Comparison of ENCODE assay signal across 1 cellular context in genomic region chr13:101150998-101151397, GRCh38.
TF ChIP-seq lines count a peak whose summit lies in the region.

No MANE protein-coding gene starts in this region.

TF ChIP-seq in GM12878, 131 proteins besides CTCF, POLR2A, EP300 and RAD21 (continued from another document):
- TF ChIP-seq ZBTB11 (CRISPR knock-in tag; IDR thresholded peaks at IDR 0.05) = no peak
- no peak for TF ChIP-seq NFYA (IDR thresholded peaks at IDR 0.05; ENCODE audit: borderline replicate concordance, low read depth, low read length)
